Comparison of ENCODE assay signal across 24 cellular contexts in the genomic region with DNA sequence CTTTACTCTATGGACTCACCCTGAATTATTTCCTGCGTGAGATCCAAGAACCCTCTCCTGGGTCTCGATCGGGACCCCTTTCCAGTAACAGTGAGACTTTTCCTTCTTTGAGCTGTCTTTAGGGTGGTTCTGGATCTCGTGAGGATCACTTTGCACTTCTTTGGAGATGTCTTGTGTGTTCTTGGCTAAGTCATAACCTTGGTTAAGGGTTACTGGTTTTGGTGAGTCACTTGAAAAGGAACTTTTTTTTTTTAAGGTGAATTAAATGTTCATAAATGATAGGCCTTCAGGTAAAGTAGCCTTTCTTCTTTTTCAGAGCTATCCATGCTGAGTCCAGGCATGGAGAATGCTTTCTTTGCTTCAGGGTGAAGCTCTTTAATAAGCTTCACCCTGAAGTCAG. TPM values are rescaled to one million over a fixed set of nuclear protein-coding genes. Genes with fewer than 3 reads are reported as not detected.
A peak's percentile ranks its signal among the peaks of the same experiment; 100 is the strongest.
DNase-seq lines count a peak whose midpoint lies in the region; ATAC-seq, FAIRE-seq and TF ChIP-seq lines count a peak whose summit lies in the region.
"Had no signal": no experiment of that assay in that cellular context is flagged by ENCODE, and none has a peak within 500 bp of the region (broad histone marks: within the 10 kb centered on the region; RNA-seq: fewer than 3 reads in every experiment).

No MANE protein-coding gene starts in this region.

- peak overlapping the region; percentile 61 for H3K4me2 ChIP-seq in astrocyte (ENCODE audit: low read length)
- H3K4me2 ChIP-seq: neural progenitor cell had no signal

- no peak for ATAC-seq in stimulated activated naive B cell treated with anti-CD40 and anti-IgM and Interleukin-4, amounts not matched to agents 10 μg/mL and 1 μg/mL and 100 μg/mL, for 72 hours (replicated peaks)
- no peak for ATAC-seq in GM18498 (IDR thresholded peaks at IDR 0.05; ENCODE audit: unreplicated experiment)
- ATAC-seq in GM19035 (IDR thresholded peaks at IDR 0.05; ENCODE audit: unreplicated experiment), result no peak
- ATAC-seq: activated CD8-positive, alpha-beta T cell treated with anti-CD3 and anti-CD28 coated beads, Interleukin-2, amount 10 ng/mL, durations not matched to agents 7 days and 5 days; T-cell had no signal

- no peaks in the 10 kb centered on the region for H3K4me1 ChIP-seq in breast epithelium
- peaks cover 23% of the 10 kb centered on the region for H3K4me1 ChIP-seq in astrocyte (ENCODE audit: insufficient read depth, low read length)

- H3K36me3 ChIP-seq in breast epithelium (no peaks in the 10 kb centered on the region), astrocyte (ENCODE audit: insufficient read depth, low read length) (no peaks in the 10 kb centered on the region)
- H3K36me3 ChIP-seq: neural progenitor cell, thoracic aorta, WERI-Rb-1 had no signal

- no peak overlapping the region for H3K4me3 ChIP-seq in breast epithelium
- peak overlapping the region; percentile 25 for H3K4me3 ChIP-seq in astrocyte (ENCODE audit: insufficient read depth, low read depth, low read length)
- H3K4me3 ChIP-seq: coronary artery, lung, neural progenitor cell, thoracic aorta had no signal

- BruUV-seq in MCF 10A (replicated peaks; lab: Mats Ljungman, UMichigan), result no TSS peak

- intact Hi-C loops in MCF 10A (cut with micrococcal nuclease), result no loop called here
- intact Hi-C loops in breast epithelium (cut with DNase I; ENCODE audit: low total_unique reads), result no loop called here

- no peaks in the 10 kb centered on the region for H3K27me3 Mint-ChIP-seq in MCF 10A (ENCODE audit: insufficient read depth, unreplicated experiment)
- H3K27me3 Mint-ChIP-seq in astrocyte (ENCODE audit: low read depth, unreplicated experiment), result no peaks in the 10 kb centered on the region
- H3K27me3 Mint-ChIP-seq in stimulated activated naive B cell treated with anti-CD40 and anti-IgM and Interleukin-4, amounts not matched to agents 10 μg/mL and 1 μg/mL and 100 μg/mL, for 72 hours, result peaks cover 2 to 15% of the 10 kb centered on the region in 2 donors

- H3K9ac ChIP-seq in astrocyte (ENCODE audit: low read length), result peak overlapping the region; percentile 73
- H3K9ac ChIP-seq: neural progenitor cell had no signal

- no peaks in the 10 kb centered on the region for H4K20me1 ChIP-seq in astrocyte (ENCODE audit: insufficient read depth, low read length)

- H3K79me2 ChIP-seq in astrocyte (ENCODE audit: insufficient read depth, low read length), result no peaks in the 10 kb centered on the region

- CTCF ChIA-PET in MCF 10A (lab: Yijun Ruan, JAX), result interaction anchor here (0.6 kb wide), 2 partner anchors 35 to 246 kb away, joined by 3 read pairs; no protein-coding TSS in a partner anchor

- no peaks in the 10 kb centered on the region for H3K9me3 ChIP-seq in breast epithelium
- no peaks in the 10 kb centered on the region for H3K9me3 ChIP-seq in astrocyte (ENCODE audit: insufficient read depth, low read depth, low read length)
- H3K9me3 ChIP-seq: thoracic aorta had no signal

- no peaks in the 10 kb centered on the region for H3K27me3 ChIP-seq in breast epithelium
- no peaks in the 10 kb centered on the region for H3K27me3 ChIP-seq in astrocyte (ENCODE audit: insufficient read depth, low read length)
- H3K27me3 ChIP-seq: neural progenitor cell had no signal

- H3K4me3 Mint-ChIP-seq in MCF 10A (ENCODE audit: unreplicated experiment) (no peak overlapping the region), astrocyte (ENCODE audit: unreplicated experiment) (peak overlapping the region; percentile 47)
- no peak overlapping the region for H3K4me3 Mint-ChIP-seq in stimulated activated naive B cell treated with anti-CD40 and anti-IgM and Interleukin-4, amounts not matched to agents 10 μg/mL and 1 μg/mL and 100 μg/mL, for 72 hours
- H3K4me3 Mint-ChIP-seq: activated CD8-positive, alpha-beta T cell treated with anti-CD3 and anti-CD28 coated beads, Interleukin-2, amount 10 ng/mL, durations not matched to agents 7 days and 5 days; CD4-positive, CD25-positive, alpha-beta regulatory T cell; neural progenitor cell; T-cell had no signal

- POLR2A ChIA-PET in MCF 10A (lab: Yijun Ruan, JAX), result interaction anchor here (1.0 to 2.4 kb wide), 4 partner anchors 8 to 163 kb away, joined by 3 to 6 read pairs (median 4); partner anchors contain the start of gene PPP1CA

- peaks cover 14% of the 10 kb centered on the region for H3K4me1 Mint-ChIP-seq in MCF 10A (ENCODE audit: insufficient read depth, unreplicated experiment)
- H3K4me1 Mint-ChIP-seq in astrocyte (ENCODE audit: low read depth, unreplicated experiment), result peaks cover 22% of the 10 kb centered on the region
- peaks cover 5% of the 10 kb centered on the region in 2 donors for H3K4me1 Mint-ChIP-seq in stimulated activated naive B cell treated with anti-CD40 and anti-IgM and Interleukin-4, amounts not matched to agents 10 μg/mL and 1 μg/mL and 100 μg/mL, for 72 hours

- H3K27ac ChIP-seq in breast epithelium (no peak overlapping the region), astrocyte (ENCODE audit: low read depth, low read length) (peak overlapping the region; percentile 97)
- H3K27ac ChIP-seq: neural progenitor cell, WERI-Rb-1 had no signal

- DNase-seq in MCF 10A (ENCODE audit: unreplicated experiment) (no peak), breast epithelium (ENCODE audit: low spot score in 2 of 2) (no peak), astrocyte (ENCODE audit: low read depth) (peak; percentile 43), kidney glomerular epithelial cell (lab: John Stamatoyannopoulos, UW) (peak; percentile 49), iPS-NIHi7 (ENCODE audit: extremely low spot score) (no peak)
- no peak for DNase-seq in stimulated activated naive B cell treated with anti-CD40 and anti-IgM and Interleukin-4, amounts not matched to agents 10 μg/mL and 1 μg/mL and 100 μg/mL, for 72 hours
- DNase-seq: 8988T; activated CD8-positive, alpha-beta T cell treated with anti-CD3 and anti-CD28 coated beads, Interleukin-2, amount 10 ng/mL, durations not matched to agents 7 days and 5 days; CD4-positive, CD25-positive, alpha-beta regulatory T cell; H7; hypothalamus; NCI-H2081 treated with DMSO at 0.1 percent for 48 hours; NCI-H526 treated with DMSO at 0.1 percent for 48 hours; stimulated activated CD4-positive, alpha-beta T cell treated with anti-CD3 and anti-CD28 coated beads, Interleukin-2, amount 100 ng/mL, for 48 hours; stimulated activated CD8-positive, alpha-beta memory T cell treated with anti-CD3 and anti-CD28 coated beads, Interleukin-4, amount 100 ng/mL, for 48 hours; T-cell; WERI-Rb-1 had no signal

- H3K27ac Mint-ChIP-seq in MCF 10A (ENCODE audit: low read depth, unreplicated experiment), result peak overlapping the region; percentile 12
- H3K27ac Mint-ChIP-seq in astrocyte (ENCODE audit: unreplicated experiment), result peak overlapping the region; percentile 100
- H3K27ac Mint-ChIP-seq in stimulated activated naive B cell treated with anti-CD40 and anti-IgM and Interleukin-4, amounts not matched to agents 10 μg/mL and 1 μg/mL and 100 μg/mL, for 72 hours, result peak overlapping the region; percentile 84
- H3K27ac Mint-ChIP-seq: activated CD8-positive, alpha-beta T cell treated with anti-CD3 and anti-CD28 coated beads, Interleukin-2, amount 10 ng/mL, durations not matched to agents 7 days and 5 days; CD4-positive, CD25-positive, alpha-beta regulatory T cell; neural progenitor cell; T-cell had no signal

- peak overlapping the region; percentile 46 for H2AFZ ChIP-seq in astrocyte (ENCODE audit: low read depth, low read length)

- H3K9me3 Mint-ChIP-seq in MCF 10A (ENCODE audit: unreplicated experiment) (no peaks in the 10 kb centered on the region), astrocyte (ENCODE audit: unreplicated experiment) (peaks cover 2% of the 10 kb centered on the region)
- no peaks in the 10 kb centered on the region for H3K9me3 Mint-ChIP-seq in stimulated activated naive B cell treated with anti-CD40 and anti-IgM and Interleukin-4, amounts not matched to agents 10 μg/mL and 1 μg/mL and 100 μg/mL, for 72 hours
- H3K9me3 Mint-ChIP-seq: CD4-positive, CD25-positive, alpha-beta regulatory T cell; neural progenitor cell; T-cell had no signal

- TF ChIP-seq CTCF in MCF 10A (IDR thresholded peaks at IDR 0.05; ENCODE audit: unreplicated experiment), result no peak
- TF ChIP-seq CTCF in breast epithelium (IDR thresholded peaks at IDR 0.05), result no peak
- TF ChIP-seq CTCF in astrocyte (IDR thresholded peaks at IDR 0.05; ENCODE audit: insufficient read depth, low read depth, low read length), result no peak

- no peaks in the 10 kb centered on the region for H3K36me3 Mint-ChIP-seq in MCF 10A (ENCODE audit: insufficient read depth, unreplicated experiment)
- no peaks in the 10 kb centered on the region for H3K36me3 Mint-ChIP-seq in astrocyte (ENCODE audit: low read depth, unreplicated experiment)
- no peaks in the 10 kb centered on the region for H3K36me3 Mint-ChIP-seq in stimulated activated naive B cell treated with anti-CD40 and anti-IgM and Interleukin-4, amounts not matched to agents 10 μg/mL and 1 μg/mL and 100 μg/mL, for 72 hours
- H3K36me3 Mint-ChIP-seq: CD4-positive, CD25-positive, alpha-beta regulatory T cell; neural progenitor cell; T-cell had no signal

- no peak for FAIRE-seq in astrocyte (lab: Jason Lieb, UNC)

- no peak for TF ChIP-seq POLR2A in breast epithelium (IDR thresholded peaks at IDR 0.05)

RNA-seq across cellular contexts. Expression of gene GSTP1, which starts 19.4 kb away (rescaled TPM):
- 1,641 and 1,733 TPM in 2 replicates for total RNA-seq in MCF 10A (2022)
- 1,000 to 10,000 TPM in 2 of 3 donors, 100 to 1,000 TPM in 1; 552 to 1,029 (median 1,013) TPM for total RNA-seq in breast epithelium
- total RNA-seq in astrocyte, result 1,173 and 1,365 TPM in 2 replicates

RNA-seq across cellular contexts. Expression of gene CABP2, which starts 41.0 kb away (rescaled TPM):
- total RNA-seq in MCF 10A (2022) (not detected in 2 replicates), breast epithelium (not detected), astrocyte (not detected in 2 replicates)
- total RNA-seq: activated CD8-positive, alpha-beta T cell treated with anti-CD3 and anti-CD28 coated beads, Interleukin-2, amount 10 ng/mL, durations not matched to agents 7 days and 5 days; CD4-positive, CD25-positive, alpha-beta regulatory T cell; H7; lung; right cardiac atrium; T-cell; thoracic aorta had no signal

RNA-seq across cellular contexts. Expression of gene NDUFV1, which starts 42.5 kb away (rescaled TPM):
- total RNA-seq in MCF 10A (2022) (158 and 223 TPM in 2 replicates), breast epithelium (100 to 1,000 TPM; 159 to 222 (median 186) TPM), astrocyte (117 and 118 TPM in 2 replicates)

RNA-seq across cellular contexts. Expression of gene CDK2AP2, which starts 56.3 kb away (rescaled TPM):
- total RNA-seq in MCF 10A (2022) (93.7 and 136 TPM in 2 replicates), breast epithelium (10 to 100 TPM; 32.1 to 35.4 (median 32.8) TPM), astrocyte (36.1 and 45.0 TPM in 2 replicates)

RNA-seq across cellular contexts. Expression of gene PITPNM1, which starts 59.1 kb away (rescaled TPM):
- total RNA-seq in MCF 10A (2022) (38.7 and 51.0 TPM in 2 replicates), breast epithelium (10 to 100 TPM in 2 of 3 donors, 1 to 10 TPM in 1; 6.4 to 20.0 (median 11.7) TPM), astrocyte (61.1 and 71.5 TPM in 2 replicates)

Comparison
In these comparisons a context has a peak if more than half of its experiments do, and no peak if none do; other contexts are left out.
1. DNase-seq: peak in astrocyte (single experiment) and kidney glomerular epithelial cell (single experiment); none in MCF 10A (single experiment), breast epithelium (0 of 2), stimulated activated naive B cell treated with anti-CD40 and anti-IgM and Interleukin-4, amounts not matched to agents 10 μg/mL and 1 μg/mL and 100 μg/mL, for 72 hours (single experiment) and iPS-NIHi7 (single experiment).
2. H3K27ac Mint-ChIP-seq: peak in every context shown above with its lines; median percentile 100 in astrocyte; 84 in stimulated activated naive B cell treated with anti-CD40 and anti-IgM and Interleukin-4, amounts not matched to agents 10 μg/mL and 1 μg/mL and 100 μg/mL, for 72 hours; 12 in MCF 10A.